21 cellular contexts compared by ENCODE assay signal in the genomic region with DNA sequence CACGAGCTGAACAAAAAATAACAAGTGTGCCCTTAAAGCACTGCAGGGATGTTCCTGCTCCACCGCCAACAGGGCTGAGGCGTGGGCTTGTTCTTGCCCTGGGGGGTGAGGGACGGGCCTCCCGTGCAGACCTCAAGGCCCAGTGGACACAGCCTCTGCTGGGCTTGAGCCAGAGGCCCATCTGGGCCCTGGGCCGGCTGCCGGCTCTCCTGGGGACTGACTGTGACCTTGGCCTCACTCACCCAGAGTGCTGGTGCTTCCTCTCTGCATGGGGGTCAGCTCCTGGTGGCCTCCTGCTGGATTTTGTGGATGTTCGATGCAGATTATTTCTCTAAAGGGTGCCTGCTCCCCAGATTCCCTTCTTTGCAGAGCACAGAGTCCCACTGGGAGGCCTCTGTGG.
"Had no signal": no experiment of that assay in that cellular context is flagged by ENCODE, and none has a peak within 500 bp of the region (broad histone marks: within the 10 kb centered on the region; RNA-seq: fewer than 3 reads in every experiment).

No MANE protein-coding gene starts in this region.

- ATAC-seq: activated CD8-positive, alpha-beta memory T cell treated with anti-CD3 and anti-CD28 coated beads, Interleukin-2, amount 10 ng/mL, durations not matched to agents 7 days and 5 days; activated CD8-positive, alpha-beta T cell treated with anti-CD3 and anti-CD28 coated beads for 36 hours; activated T-helper 17 cell treated with anti-CD3 and anti-CD28 coated beads, Interleukin-2, amount 50 U/mL, for 72 hours; sciatic nerve; stimulated activated memory B cell treated with anti-CD40 and anti-IgM and Interleukin-4, amounts not matched to agents 10 μg/mL and 1 μg/mL and 100 μg/mL, for 72 hours; upper lobe of right lung had no signal

- H3K4me3 Mint-ChIP-seq: activated CD4-positive, alpha-beta T cell treated with anti-CD3 and anti-CD28 coated beads, Interleukin-2, amount 10 ng/mL, durations not matched to agents 7 days and 5 days; activated CD8-positive, alpha-beta memory T cell treated with anti-CD3 and anti-CD28 coated beads, Interleukin-2, amount 10 ng/mL, durations not matched to agents 7 days and 5 days; activated CD8-positive, alpha-beta T cell treated with anti-CD3 and anti-CD28 coated beads for 36 hours; activated naive CD8-positive, alpha-beta T cell treated with anti-CD3 and anti-CD28 coated beads for 36 hours; activated T-helper 17 cell treated with anti-CD3 and anti-CD28 coated beads, Interleukin-2, amount 50 U/mL, for 72 hours; nephron; stimulated activated memory B cell treated with anti-CD40 and anti-IgM and Interleukin-4, amounts not matched to agents 10 μg/mL and 1 μg/mL and 100 μg/mL, for 72 hours had no signal

- H3K27me3 ChIP-seq: colonic mucosa, esophagus muscularis mucosa, upper lobe of right lung had no signal

- DNase-seq: activated CD4-positive, alpha-beta T cell treated with anti-CD3 and anti-CD28 coated beads, Interleukin-2, amount 10 ng/mL, durations not matched to agents 7 days and 5 days; activated CD8-positive, alpha-beta memory T cell treated with anti-CD3 and anti-CD28 coated beads, Interleukin-2, amount 10 ng/mL, durations not matched to agents 7 days and 5 days; activated CD8-positive, alpha-beta T cell treated with anti-CD3 and anti-CD28 coated beads for 36 hours; activated naive CD4-positive, alpha-beta T cell treated with Interleukin-2 at 50 U/mL for 16 hours; activated naive CD8-positive, alpha-beta T cell treated with anti-CD3 and anti-CD28 coated beads for 36 hours; activated T-cell treated with anti-CD3 and anti-CD28 coated beads, Interleukin-2, amount 50 U/mL, for 1 hour; amygdala; caudate nucleus; colonic mucosa; hippocampal formation; mesenchymal stem cell; SK-N-SH; small intestine; stimulated activated CD4-positive, alpha-beta T cell treated with anti-CD3 and anti-CD28 coated beads, Interleukin-2, amount 100 ng/mL, for 24 hours; upper lobe of right lung had no signal

- H3K27me3 Mint-ChIP-seq: activated CD4-positive, alpha-beta T cell treated with anti-CD3 and anti-CD28 coated beads, Interleukin-2, amount 10 ng/mL, durations not matched to agents 7 days and 5 days; activated CD8-positive, alpha-beta memory T cell treated with anti-CD3 and anti-CD28 coated beads, Interleukin-2, amount 10 ng/mL, durations not matched to agents 7 days and 5 days; activated CD8-positive, alpha-beta T cell treated with anti-CD3 and anti-CD28 coated beads for 36 hours; activated naive CD8-positive, alpha-beta T cell treated with anti-CD3 and anti-CD28 coated beads for 36 hours; activated T-helper 17 cell treated with anti-CD3 and anti-CD28 coated beads, Interleukin-2, amount 50 U/mL, for 72 hours; stimulated activated memory B cell treated with anti-CD40 and anti-IgM and Interleukin-4, amounts not matched to agents 10 μg/mL and 1 μg/mL and 100 μg/mL, for 72 hours had no signal

- H3K9me3 ChIP-seq: colonic mucosa, esophagus muscularis mucosa, SK-N-SH, upper lobe of right lung had no signal

- H3K9me3 Mint-ChIP-seq: activated CD4-positive, alpha-beta T cell treated with anti-CD3 and anti-CD28 coated beads, Interleukin-2, amount 10 ng/mL, durations not matched to agents 7 days and 5 days; activated CD8-positive, alpha-beta T cell treated with anti-CD3 and anti-CD28 coated beads for 36 hours; activated naive CD8-positive, alpha-beta T cell treated with anti-CD3 and anti-CD28 coated beads for 36 hours; activated T-helper 17 cell treated with anti-CD3 and anti-CD28 coated beads, Interleukin-2, amount 50 U/mL, for 72 hours; nephron had no signal

- H3K4me1 Mint-ChIP-seq: activated CD4-positive, alpha-beta T cell treated with anti-CD3 and anti-CD28 coated beads, Interleukin-2, amount 10 ng/mL, durations not matched to agents 7 days and 5 days; activated naive CD8-positive, alpha-beta T cell treated with anti-CD3 and anti-CD28 coated beads for 36 hours; stimulated activated memory B cell treated with anti-CD40 and anti-IgM and Interleukin-4, amounts not matched to agents 10 μg/mL and 1 μg/mL and 100 μg/mL, for 72 hours had no signal

- H3K4me1 ChIP-seq: colonic mucosa, parathyroid adenoma, upper lobe of right lung had no signal

- H3K36me3 ChIP-seq: colonic mucosa had no signal

- H3K4me3 ChIP-seq: colonic mucosa, esophagus muscularis mucosa, upper lobe of right lung had no signal

- H3K27ac ChIP-seq: colonic mucosa, esophagus muscularis mucosa, parathyroid adenoma, upper lobe of right lung had no signal

- H3K27ac Mint-ChIP-seq: activated CD8-positive, alpha-beta memory T cell treated with anti-CD3 and anti-CD28 coated beads, Interleukin-2, amount 10 ng/mL, durations not matched to agents 7 days and 5 days; activated CD8-positive, alpha-beta T cell treated with anti-CD3 and anti-CD28 coated beads for 36 hours; activated naive CD8-positive, alpha-beta T cell treated with anti-CD3 and anti-CD28 coated beads for 36 hours; activated T-helper 17 cell treated with anti-CD3 and anti-CD28 coated beads, Interleukin-2, amount 50 U/mL, for 72 hours; nephron; stimulated activated memory B cell treated with anti-CD40 and anti-IgM and Interleukin-4, amounts not matched to agents 10 μg/mL and 1 μg/mL and 100 μg/mL, for 72 hours had no signal
